Comparison of ENCODE assay signal across 14 cellular contexts in the genomic region with DNA sequence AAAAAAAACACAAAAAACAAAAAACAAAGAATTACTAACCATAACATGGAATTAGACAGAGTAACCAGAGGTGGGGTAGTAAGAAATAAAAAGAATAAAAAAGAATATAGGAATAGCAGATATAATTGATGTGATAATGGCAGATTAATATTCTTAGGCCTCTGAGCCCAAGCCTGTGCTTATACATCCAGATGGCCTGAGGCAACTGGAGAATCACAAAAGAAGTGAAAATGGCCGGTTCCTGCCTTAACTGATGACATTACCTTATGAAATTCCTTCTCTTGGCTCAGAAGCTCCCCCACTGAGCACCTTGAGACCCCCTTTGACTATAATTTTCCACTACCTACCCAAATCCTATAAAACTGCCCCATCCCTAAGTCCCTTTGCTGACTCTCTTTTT.
DNase-seq lines count a peak whose midpoint lies in the region; ATAC-seq and TF ChIP-seq lines count a peak whose summit lies in the region.
"Had no signal": no experiment of that assay in that cellular context is flagged by ENCODE, and none has a peak within 500 bp of the region (broad histone marks: within the 10 kb centered on the region; RNA-seq: fewer than 3 reads in every experiment).

No MANE protein-coding gene starts in this region.

- H3K4me3 ChIP-seq in BLaER1 (no peak overlapping the region), GM23338 (no peak overlapping the region), HUES6 (ENCODE audit: low read depth, low read length) (no peak overlapping the region)
- no peak overlapping the region for H3K4me3 ChIP-seq in CD4-positive, alpha-beta memory T cell (ENCODE audit: low read length in 2 of 2)
- H3K4me3 ChIP-seq: K562 had no signal

- H2AFZ ChIP-seq in GM23338: no peak overlapping the region

- H3K36me3 ChIP-seq in BLaER1: no peaks in the 10 kb centered on the region
- peaks cover 11% of the 10 kb centered on the region; the same call in 1 of the 2 replicates for H3K36me3 ChIP-seq in GM23338 (ENCODE audit: insufficient read depth)
- no peaks in the 10 kb centered on the region for H3K36me3 ChIP-seq in HUES6 (ENCODE audit: control insufficient read depth, insufficient read depth, low read length)
- no peaks in the 10 kb centered on the region for H3K36me3 ChIP-seq in CD4-positive, alpha-beta memory T cell (ENCODE audit: insufficient read depth, low read length)

- H3K9me3 Mint-ChIP-seq in GM23338: no peaks in the 10 kb centered on the region
- no peaks in the 10 kb centered on the region for H3K9me3 Mint-ChIP-seq in activated T-helper 1 cell treated with anti-CD3 and anti-CD28 coated beads, Interleukin-12 subunit alpha, Interleukin-12 subunit beta, Interleukin-2, Interleukin-4 antibody, amounts not matched to agents 30 ng/mL and 10 ng/mL and 1 ng/mL, durations not matched to agents 14 hours and 24 hours and 36 hours
- peaks cover 0 to 7% (median 3%) of the 10 kb centered on the region in 8 donors for H3K9me3 Mint-ChIP-seq in CD4-positive, alpha-beta memory T cell

- no peak for TF ChIP-seq CTCF in GM23338 (conservative IDR thresholded peaks at IDR 0.05; ENCODE audit: low read depth in 2 of 2)

- peak overlapping the region; percentile 93 for H3K4me2 ChIP-seq in BLaER1
- no peak overlapping the region for H3K4me2 ChIP-seq in GM23338

- CTCF ChIA-PET in CD4-positive, alpha-beta memory T cell (lab: Charles Lee; ENCODE audit: partially characterized antibody): no interaction called here

- no peak for DNase-seq in GM23338 (ENCODE audit: low spot score)
- peak; percentile 29 for DNase-seq in OCI-M1 (lab: John Stamatoyannopoulos, UW)
- DNase-seq in T-helper 9 cell: no peak
- DNase-seq in activated T-helper 1 cell treated with anti-CD3 and anti-CD28 coated beads, Interleukin-12 subunit alpha, Interleukin-12 subunit beta, Interleukin-2, Interleukin-4 antibody, amounts not matched to agents 30 ng/mL and 10 ng/mL and 1 ng/mL, durations not matched to agents 14 hours and 24 hours and 36 hours (ENCODE audit: low spot score): no peak
- no peak for DNase-seq in CD4-positive, alpha-beta memory T cell
- DNase-seq: 8988T; CD4-positive, CD25-positive, alpha-beta regulatory T cell; GOT3; H7; IMR-90 had no signal

- H3K9me3 ChIP-seq in BLaER1 (peaks cover 8% of the 10 kb centered on the region; the same call in 1 of the 2 replicates), HUES6 (ENCODE audit: control insufficient read depth, insufficient read depth, low read depth, low read length) (no peaks in the 10 kb centered on the region)
- H3K9me3 ChIP-seq in CD4-positive, alpha-beta memory T cell (ENCODE audit: control insufficient read depth in 1 of 2, low read length in 2 of 2): no peaks in the 10 kb centered on the region

- H3K36me3 Mint-ChIP-seq in GM23338 (ENCODE audit: low read depth): no peaks in the 10 kb centered on the region
- no peaks in the 10 kb centered on the region for H3K36me3 Mint-ChIP-seq in activated T-helper 1 cell treated with anti-CD3 and anti-CD28 coated beads, Interleukin-12 subunit alpha, Interleukin-12 subunit beta, Interleukin-2, Interleukin-4 antibody, amounts not matched to agents 30 ng/mL and 10 ng/mL and 1 ng/mL, durations not matched to agents 14 hours and 24 hours and 36 hours (ENCODE audit: low read depth)
- no peaks in the 10 kb centered on the region for H3K36me3 Mint-ChIP-seq in CD4-positive, alpha-beta memory T cell
- H3K36me3 Mint-ChIP-seq: CD4-positive, CD25-positive, alpha-beta regulatory T cell had no signal

- H3K4me1 Mint-ChIP-seq in GM23338: peaks cover 25% of the 10 kb centered on the region
- H3K4me1 Mint-ChIP-seq in activated T-helper 1 cell treated with anti-CD3 and anti-CD28 coated beads, Interleukin-12 subunit alpha, Interleukin-12 subunit beta, Interleukin-2, Interleukin-4 antibody, amounts not matched to agents 30 ng/mL and 10 ng/mL and 1 ng/mL, durations not matched to agents 14 hours and 24 hours and 36 hours (ENCODE audit: low read depth): peaks cover 5% of the 10 kb centered on the region
- H3K4me1 Mint-ChIP-seq in CD4-positive, alpha-beta memory T cell: peaks cover 0 to 6% (median 0%) of the 10 kb centered on the region in 4 donors
- H3K4me1 Mint-ChIP-seq: CD4-positive, CD25-positive, alpha-beta regulatory T cell had no signal

- POLR2A ChIA-PET in CD4-positive, alpha-beta memory T cell (lab: Charles Lee; ENCODE audit: partially characterized antibody): no interaction called here

- H3K9ac ChIP-seq in BLaER1: peak overlapping the region; percentile 11; the same call in 1 of the 2 replicates
- peak overlapping the region; percentile 40 for H3K9ac ChIP-seq in HUES6 (ENCODE audit: low read length)

- peaks cover 8% of the 10 kb centered on the region for H3K27me3 Mint-ChIP-seq in GM23338 (ENCODE audit: insufficient read depth, low read depth, poor library complexity)
- peaks cover 3% of the 10 kb centered on the region for H3K27me3 Mint-ChIP-seq in activated T-helper 1 cell treated with anti-CD3 and anti-CD28 coated beads, Interleukin-12 subunit alpha, Interleukin-12 subunit beta, Interleukin-2, Interleukin-4 antibody, amounts not matched to agents 30 ng/mL and 10 ng/mL and 1 ng/mL, durations not matched to agents 14 hours and 24 hours and 36 hours (ENCODE audit: insufficient read depth)
- no peaks in the 10 kb centered on the region for H3K27me3 Mint-ChIP-seq in CD4-positive, alpha-beta memory T cell

- no peak overlapping the region for H3K4me3 Mint-ChIP-seq in GM23338
- H3K4me3 Mint-ChIP-seq in activated T-helper 1 cell treated with anti-CD3 and anti-CD28 coated beads, Interleukin-12 subunit alpha, Interleukin-12 subunit beta, Interleukin-2, Interleukin-4 antibody, amounts not matched to agents 30 ng/mL and 10 ng/mL and 1 ng/mL, durations not matched to agents 14 hours and 24 hours and 36 hours: no peak overlapping the region
- no peak overlapping the region for H3K4me3 Mint-ChIP-seq in CD4-positive, alpha-beta memory T cell
- H3K4me3 Mint-ChIP-seq: CD4-positive, CD25-positive, alpha-beta regulatory T cell had no signal

- peaks cover 6% of the 10 kb centered on the region; the same call in 1 of the 2 replicates for H3K9me2 ChIP-seq in GM23338 (ENCODE audit: insufficient read depth)

- no peaks in the 10 kb centered on the region for H3K79me2 ChIP-seq in GM23338 (replicated peaks; ENCODE audit: insufficient read depth)

- H3K27ac ChIP-seq in BLaER1 (peak overlapping the region; percentile 85), GM23338 (ENCODE audit: low read depth) (0 out of 2 replicates have a peak overlapping the region, but pooled peaks have one; percentile 72), HUES6 (ENCODE audit: low read depth, low read length) (peak overlapping the region; percentile 61; the same call in 1 of the 2 replicates)
- no peak overlapping the region for H3K27ac ChIP-seq in CD4-positive, alpha-beta memory T cell (ENCODE audit: low read depth, low read length)

- H3K27me3 ChIP-seq in BLaER1 (no peaks in the 10 kb centered on the region), GM23338 (ENCODE audit: insufficient read depth) (no peaks in the 10 kb centered on the region), HUES6 (ENCODE audit: control insufficient read depth, insufficient read depth, low read length) (no peaks in the 10 kb centered on the region)
- H3K27me3 ChIP-seq in CD4-positive, alpha-beta memory T cell (ENCODE audit: insufficient read depth, low read length): no peaks in the 10 kb centered on the region

- H4K20me1 ChIP-seq in BLaER1: no peaks in the 10 kb centered on the region
- no peaks in the 10 kb centered on the region; the same call in 1 of the 2 replicates for H4K20me1 ChIP-seq in GM23338 (replicated peaks; ENCODE audit: insufficient read depth)

- H3K27ac Mint-ChIP-seq in GM23338: no peak overlapping the region
- H3K27ac Mint-ChIP-seq in activated T-helper 1 cell treated with anti-CD3 and anti-CD28 coated beads, Interleukin-12 subunit alpha, Interleukin-12 subunit beta, Interleukin-2, Interleukin-4 antibody, amounts not matched to agents 30 ng/mL and 10 ng/mL and 1 ng/mL, durations not matched to agents 14 hours and 24 hours and 36 hours: no peak overlapping the region
- no peak overlapping the region for H3K27ac Mint-ChIP-seq in CD4-positive, alpha-beta memory T cell

- no peak for ATAC-seq in GM23338
- ATAC-seq in GM21515 (IDR thresholded peaks at IDR 0.05; ENCODE audit: unreplicated experiment): no peak

- H3K4me1 ChIP-seq in BLaER1: peaks cover 70% of the 10 kb centered on the region
- peaks cover 15% of the 10 kb centered on the region for H3K4me1 ChIP-seq in GM23338 (ENCODE audit: insufficient read depth)
- peaks cover 18% of the 10 kb centered on the region for H3K4me1 ChIP-seq in HUES6 (ENCODE audit: control insufficient read depth, insufficient read depth, low read length)
- H3K4me1 ChIP-seq in CD4-positive, alpha-beta memory T cell (ENCODE audit: insufficient read depth, low read length): no peaks in the 10 kb centered on the region

- intact Hi-C loops in activated T-helper 1 cell treated with anti-CD3 and anti-CD28 coated beads, Interleukin-12 subunit alpha, Interleukin-12 subunit beta, Interleukin-2, Interleukin-4 antibody, amounts not matched to agents 30 ng/mL and 10 ng/mL and 1 ng/mL, durations not matched to agents 14 hours and 24 hours and 36 hours (cut with micrococcal nuclease): no loop called here
- intact Hi-C loops in CD4-positive, alpha-beta memory T cell (cut with micrococcal nuclease): no loop called here

- 0 out of 2 replicates have a peak, but pooled peaks cover 6% of the 10 kb centered on the region for H3F3A ChIP-seq in GM23338 (replicated peaks; ENCODE audit: low read depth)

TF ChIP-seq in GM23338, 12 proteins besides CTCF, POLR2A, EP300 and RAD21 (continues in another document):
- no peak for TF ChIP-seq POLR2AphosphoS5 (IDR thresholded peaks at IDR 0.05; ENCODE audit: low read depth)
